Comparison of ENCODE assay signal across 15 cellular contexts in genomic region chr19:3668331-3669133, GRCh38. TPM values are rescaled to one million over a fixed set of nuclear protein-coding genes. Genes with fewer than 3 reads are reported as not detected.
A peak's percentile ranks its signal among the peaks of the same experiment; 100 is the strongest.
DNase-seq lines count a peak whose midpoint lies in the region; ATAC-seq and TF ChIP-seq lines count a peak whose summit lies in the region.
"Had no signal": no experiment of that assay in that cellular context is flagged by ENCODE, and none has a peak within 500 bp of the region (broad histone marks: within the 10 kb centered on the region; RNA-seq: fewer than 3 reads in every experiment).

No MANE protein-coding gene starts in this region.

- DNase-seq in chondrocyte (ENCODE audit: low spot score) (no peak), lower lobe of right lung (no peak), NCI-H446 (lab: John Stamatoyannopoulos, UW) (no peak), RPMI8226 (no peak)
- DNase-seq in stimulated activated effector memory CD8-positive, alpha-beta T cell treated with anti-CD3 and anti-CD28 coated beads, Interleukin-12 subunit alpha, Interleukin-12 subunit beta, amount 100 ng/mL, for 72 hours (ENCODE audit: low spot score in 2 of 2) = no peak
- no peak for DNase-seq in activated CD4-positive, alpha-beta T cell treated with anti-CD3 and anti-CD28 coated beads, Interleukin-2, amount 10 ng/mL, durations not matched to agents 7 days and 5 days
- DNase-seq: activated CD8-positive, alpha-beta memory T cell treated with anti-CD3 and anti-CD28 coated beads, Interleukin-2, amount 50 U/mL, for 4 hours; CD8-positive, alpha-beta memory T cell; KBM-7; NCI-H187 treated with DMSO at 0.1 percent for 48 hours had no signal

- H3K9me3 ChIP-seq in HUES6 (ENCODE audit: control insufficient read depth, insufficient read depth, low read depth, low read length) (no peaks in the 10 kb centered on the region), lower lobe of right lung (no peaks in the 10 kb centered on the region)

- H3K27ac Mint-ChIP-seq in chondrocyte (ENCODE audit: unreplicated experiment) = peak overlapping the region; percentile 45
- H3K27ac Mint-ChIP-seq in stimulated activated effector memory CD8-positive, alpha-beta T cell treated with anti-CD3 and anti-CD28 coated beads, Interleukin-12 subunit alpha, Interleukin-12 subunit beta, amount 100 ng/mL, for 72 hours = peak overlapping the region; percentile 97
- no peak overlapping the region for H3K27ac Mint-ChIP-seq in activated CD4-positive, alpha-beta T cell treated with anti-CD3 and anti-CD28 coated beads, Interleukin-2, amount 10 ng/mL, durations not matched to agents 7 days and 5 days

- H3K4me1 Mint-ChIP-seq in chondrocyte (ENCODE audit: low read depth) = peaks cover 57% of the 10 kb centered on the region
- peaks cover 72% of the 10 kb centered on the region for H3K4me1 Mint-ChIP-seq in stimulated activated effector memory CD8-positive, alpha-beta T cell treated with anti-CD3 and anti-CD28 coated beads, Interleukin-12 subunit alpha, Interleukin-12 subunit beta, amount 100 ng/mL, for 72 hours
- H3K4me1 Mint-ChIP-seq in activated CD4-positive, alpha-beta T cell treated with anti-CD3 and anti-CD28 coated beads, Interleukin-2, amount 10 ng/mL, durations not matched to agents 7 days and 5 days = peaks cover 16% of the 10 kb centered on the region

- H3K4me3 Mint-ChIP-seq in chondrocyte (ENCODE audit: unreplicated experiment) = no peak overlapping the region
- peak overlapping the region; percentile 79 for H3K4me3 Mint-ChIP-seq in stimulated activated effector memory CD8-positive, alpha-beta T cell treated with anti-CD3 and anti-CD28 coated beads, Interleukin-12 subunit alpha, Interleukin-12 subunit beta, amount 100 ng/mL, for 72 hours
- no peak overlapping the region for H3K4me3 Mint-ChIP-seq in activated CD4-positive, alpha-beta T cell treated with anti-CD3 and anti-CD28 coated beads, Interleukin-2, amount 10 ng/mL, durations not matched to agents 7 days and 5 days

- POLR2A ChIA-PET in activated CD4-positive, alpha-beta T cell treated with anti-CD3 and anti-CD28 coated beads, Interleukin-2, amount 10 ng/mL, durations not matched to agents 7 days and 5 days (lab: Charles Lee) = no interaction called here

- no peak overlapping the region for H3K4me3 ChIP-seq in HUES6 (ENCODE audit: low read depth, low read length)
- H3K4me3 ChIP-seq in lower lobe of right lung = no peak overlapping the region

- H3K9me3 Mint-ChIP-seq in chondrocyte (ENCODE audit: low read depth) = no peaks in the 10 kb centered on the region
- H3K9me3 Mint-ChIP-seq in stimulated activated effector memory CD8-positive, alpha-beta T cell treated with anti-CD3 and anti-CD28 coated beads, Interleukin-12 subunit alpha, Interleukin-12 subunit beta, amount 100 ng/mL, for 72 hours = no peaks in the 10 kb centered on the region
- H3K9me3 Mint-ChIP-seq in activated CD4-positive, alpha-beta T cell treated with anti-CD3 and anti-CD28 coated beads, Interleukin-2, amount 10 ng/mL, durations not matched to agents 7 days and 5 days = no peaks in the 10 kb centered on the region
- H3K9me3 Mint-ChIP-seq: CD8-positive, alpha-beta memory T cell had no signal

- H3K27me3 ChIP-seq in HUES6 (ENCODE audit: control insufficient read depth, insufficient read depth, low read length) = no peaks in the 10 kb centered on the region
- no peaks in the 10 kb centered on the region for H3K27me3 ChIP-seq in lower lobe of right lung (ENCODE audit: low read depth)

- CTCF ChIA-PET in activated CD4-positive, alpha-beta T cell treated with anti-CD3 and anti-CD28 coated beads, Interleukin-2, amount 10 ng/mL, durations not matched to agents 7 days and 5 days (lab: Charles Lee) = interaction anchor here (0.9 to 1.4 kb wide), 2 partner anchors 24 to 32 kb away, joined by 4 to 6 read pairs; partner anchors contain the start of gene PIP5K1C

- peaks cover 6% of the 10 kb centered on the region for H3K36me3 Mint-ChIP-seq in chondrocyte (ENCODE audit: low read depth)
- H3K36me3 Mint-ChIP-seq in stimulated activated effector memory CD8-positive, alpha-beta T cell treated with anti-CD3 and anti-CD28 coated beads, Interleukin-12 subunit alpha, Interleukin-12 subunit beta, amount 100 ng/mL, for 72 hours = peaks cover 72% of the 10 kb centered on the region
- H3K36me3 Mint-ChIP-seq in activated CD4-positive, alpha-beta T cell treated with anti-CD3 and anti-CD28 coated beads, Interleukin-2, amount 10 ng/mL, durations not matched to agents 7 days and 5 days (ENCODE audit: low read depth) = no peaks in the 10 kb centered on the region

- intact Hi-C loops in lower lobe of right lung (cut with DNase I) = no loop called here

- peaks cover 38% of the 10 kb centered on the region for H3K4me1 ChIP-seq in HUES6 (ENCODE audit: control insufficient read depth, insufficient read depth, low read length)
- H3K4me1 ChIP-seq in lower lobe of right lung = peaks cover 37% of the 10 kb centered on the region

- ATAC-seq in lower lobe of right lung = no peak
- ATAC-seq in stimulated activated effector memory CD8-positive, alpha-beta T cell treated with anti-CD3 and anti-CD28 coated beads, Interleukin-12 subunit alpha, Interleukin-12 subunit beta, amount 100 ng/mL, for 72 hours = no peak
- ATAC-seq in HG02610 (IDR thresholded peaks at IDR 0.05; ENCODE audit: unreplicated experiment) = no peak
- ATAC-seq: left lobe of liver, sciatic nerve had no signal

- H3K36me3 ChIP-seq in HUES6 (ENCODE audit: control insufficient read depth, insufficient read depth, low read length) = peaks cover 18% of the 10 kb centered on the region
- H3K36me3 ChIP-seq in lower lobe of right lung = peaks cover 26% of the 10 kb centered on the region

- no peak overlapping the region for H3K27ac ChIP-seq in HUES6 (ENCODE audit: low read depth, low read length)
- H3K27ac ChIP-seq in lower lobe of right lung = peak overlapping the region; percentile 36

- H3K27me3 Mint-ChIP-seq in chondrocyte (ENCODE audit: low read depth) = no peaks in the 10 kb centered on the region
- no peaks in the 10 kb centered on the region for H3K27me3 Mint-ChIP-seq in activated CD4-positive, alpha-beta T cell treated with anti-CD3 and anti-CD28 coated beads, Interleukin-2, amount 10 ng/mL, durations not matched to agents 7 days and 5 days
- H3K27me3 Mint-ChIP-seq: CD8-positive, alpha-beta memory T cell had no signal

- H3K9ac ChIP-seq in HUES6 (ENCODE audit: low read length) = peak overlapping the region; percentile 4

- no peak for TF ChIP-seq CTCF in chondrocyte (IDR thresholded peaks at IDR 0.05)
- TF ChIP-seq CTCF in lower lobe of right lung (IDR thresholded peaks at IDR 0.05) = no peak

RNA-seq across cellular contexts. Expression of gene PIP5K1C, which starts 31.7 kb away (rescaled TPM):
- 81.0 to 98.4 TPM (median 85.5 TPM) in 3 replicates for total RNA-seq in chondrocyte
- total RNA-seq in lower lobe of right lung = 43.6 TPM
- total RNA-seq in activated CD4-positive, alpha-beta T cell treated with anti-CD3 and anti-CD28 coated beads, Interleukin-2, amount 10 ng/mL, durations not matched to agents 7 days and 5 days = 10 to 100 TPM; 18.7 to 19.5 TPM

RNA-seq across cellular contexts. Expression of gene TJP3, which starts 39.7 kb away (rescaled TPM):
- total RNA-seq in chondrocyte (not detected in 3 replicates), lower lobe of right lung (34.4 TPM)
- 1 to 10 TPM; 2.7 to 3.5 TPM for total RNA-seq in activated CD4-positive, alpha-beta T cell treated with anti-CD3 and anti-CD28 coated beads, Interleukin-2, amount 10 ng/mL, durations not matched to agents 7 days and 5 days
- total RNA-seq: fibroblast of lung had no signal

RNA-seq across cellular contexts. Expression of gene CACTIN, which starts 41.9 kb away (rescaled TPM):
- total RNA-seq in chondrocyte = 18.6 to 22.0 TPM (median 19.5 TPM) in 3 replicates
- 20.3 TPM for total RNA-seq in lower lobe of right lung
- total RNA-seq in activated CD4-positive, alpha-beta T cell treated with anti-CD3 and anti-CD28 coated beads, Interleukin-2, amount 10 ng/mL, durations not matched to agents 7 days and 5 days = 10 to 100 TPM; 31.8 to 39.1 TPM
